In genomic region chr6:42334870-42335269, GRCh38 we compare ENCODE assay signal across 20 cellular contexts.
"Had no signal": no experiment of that assay in that cellular context is flagged by ENCODE, and none has a peak within 500 bp of the region (broad histone marks: within the 10 kb centered on the region; RNA-seq: fewer than 3 reads in every experiment).

No MANE protein-coding gene starts in this region.

- H3K4me3 ChIP-seq: colonic mucosa, esophagus muscularis mucosa, left ventricle myocardium inferior, sigmoid colon, smooth muscle cell, thoracic aorta had no signal

- H3K4me3 Mint-ChIP-seq: activated CD4-positive, alpha-beta memory T cell treated with anti-CD3 and anti-CD28 coated beads, Interleukin-2, amount 10 ng/mL, durations not matched to agents 7 days and 5 days; activated CD4-positive, alpha-beta T cell treated with anti-CD3 and anti-CD28 coated beads, Interleukin-2, amount 10 ng/mL, durations not matched to agents 24 days and 14 days; activated naive CD8-positive, alpha-beta T cell treated with anti-CD3 and anti-CD28 coated beads, Interleukin-2, amount 10 ng/mL, durations not matched to agents 7 days and 5 days; type B pancreatic cell had no signal

- ATAC-seq: naive thymus-derived CD4-positive, alpha-beta T cell had no signal

- H3K27ac Mint-ChIP-seq: activated CD4-positive, alpha-beta memory T cell treated with anti-CD3 and anti-CD28 coated beads, Interleukin-2, amount 10 ng/mL, durations not matched to agents 7 days and 5 days; activated naive CD8-positive, alpha-beta T cell treated with anti-CD3 and anti-CD28 coated beads, Interleukin-2, amount 10 ng/mL, durations not matched to agents 7 days and 5 days; progenitor cell of endocrine pancreas; type B pancreatic cell had no signal

- H3K9me3 Mint-ChIP-seq: activated CD4-positive, alpha-beta memory T cell treated with anti-CD3 and anti-CD28 coated beads, Interleukin-2, amount 10 ng/mL, durations not matched to agents 7 days and 5 days; activated CD4-positive, alpha-beta T cell treated with anti-CD3 and anti-CD28 coated beads, Interleukin-2, amount 10 ng/mL, durations not matched to agents 24 days and 14 days; activated naive CD8-positive, alpha-beta T cell treated with anti-CD3 and anti-CD28 coated beads, Interleukin-2, amount 10 ng/mL, durations not matched to agents 7 days and 5 days; type B pancreatic cell had no signal

- H3K27me3 Mint-ChIP-seq: activated CD4-positive, alpha-beta memory T cell treated with anti-CD3 and anti-CD28 coated beads, Interleukin-2, amount 10 ng/mL, durations not matched to agents 7 days and 5 days; activated CD4-positive, alpha-beta T cell treated with anti-CD3 and anti-CD28 coated beads, Interleukin-2, amount 10 ng/mL, durations not matched to agents 24 days and 14 days; activated naive CD8-positive, alpha-beta T cell treated with anti-CD3 and anti-CD28 coated beads, Interleukin-2, amount 10 ng/mL, durations not matched to agents 7 days and 5 days; naive thymus-derived CD4-positive, alpha-beta T cell; type B pancreatic cell had no signal

- DNase-seq: activated CD4-positive, alpha-beta memory T cell treated with anti-CD3 and anti-CD28 coated beads, Interleukin-2, amount 10 ng/mL, durations not matched to agents 7 days and 5 days; activated CD4-positive, alpha-beta T cell treated with anti-CD3 and anti-CD28 coated beads, Interleukin-2, amount 10 ng/mL, durations not matched to agents 24 days and 14 days; activated CD4-positive, CD25-positive, alpha-beta regulatory T cell; activated gamma-delta T cell treated with Interleukin-2 at 50 U/mL for 16 hours; activated naive CD8-positive, alpha-beta T cell treated with anti-CD3 and anti-CD28 coated beads, Interleukin-2, amount 10 ng/mL, durations not matched to agents 7 days and 5 days; amniotic stem cell; colonic mucosa; hippocampal formation; left ventricle myocardium inferior; naive thymus-derived CD4-positive, alpha-beta T cell; retina; sigmoid colon; stimulated activated CD4-positive, alpha-beta T cell treated with anti-CD3 and anti-CD28 coated beads, Interleukin-15, amount 100 ng/mL, for 24 hours; stimulated activated CD8-positive, alpha-beta memory T cell treated with anti-CD3 and anti-CD28 coated beads, Interleukin-4, amount 100 ng/mL, for 48 hours; stimulated activated naive CD4-positive, alpha-beta T cell treated with Interleukin-2 at 50 U/mL for 16 hours had no signal
